Comparison of ENCODE assay signal across 13 cellular contexts in the genomic region with DNA sequence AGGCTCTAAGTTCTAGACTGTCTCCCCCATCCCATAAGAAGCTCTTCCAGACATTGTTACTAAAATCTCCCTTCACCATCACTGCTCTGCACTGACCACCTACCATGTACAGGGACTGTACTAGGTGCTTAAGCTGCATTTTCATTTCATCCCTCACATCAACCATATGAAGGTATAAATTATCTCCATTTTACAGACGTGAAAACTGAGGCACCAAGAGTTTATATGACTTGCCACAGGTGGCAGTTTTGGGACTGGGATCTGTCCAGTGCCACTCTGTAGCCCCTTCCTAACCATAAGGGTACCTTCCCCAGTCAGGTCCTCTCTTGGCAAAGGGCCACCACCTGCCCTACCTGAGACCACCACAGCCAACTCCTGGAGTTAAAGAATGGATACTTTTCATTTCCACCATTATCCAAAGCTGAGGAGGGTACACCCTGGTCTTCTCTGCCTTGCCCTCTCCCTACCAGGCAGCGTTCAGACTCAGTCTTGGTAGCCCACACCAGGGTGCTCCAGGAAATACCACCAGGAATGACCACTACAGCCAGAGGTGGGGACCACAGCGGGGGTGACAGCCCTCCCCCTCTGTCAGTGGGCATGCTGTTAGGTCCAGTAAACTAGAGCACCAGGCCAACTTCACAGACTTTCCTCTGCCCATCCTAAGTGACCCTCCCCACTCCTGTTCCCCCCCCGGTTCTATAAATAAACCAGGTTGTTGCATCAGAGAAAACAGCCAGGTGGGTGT. TPM values are rescaled to one million over a fixed set of nuclear protein-coding genes. Genes with fewer than 3 reads are reported as not detected.
DNase-seq lines count a peak whose midpoint lies in the region; ATAC-seq and TF ChIP-seq lines count a peak whose summit lies in the region.
"Had no signal": no experiment of that assay in that cellular context is flagged by ENCODE, and none has a peak within 500 bp of the region (broad histone marks: within the 10 kb centered on the region; RNA-seq: fewer than 3 reads in every experiment).

No MANE protein-coding gene starts in this region.

- no peak overlapping the region for H3K23ac ChIP-seq in mesenchymal stem cell (ENCODE audit: low read length in 2 of 2)

- no peak overlapping the region for H3K14ac ChIP-seq in mesenchymal stem cell (ENCODE audit: low read length in 2 of 2)

- no peak overlapping the region for H2BK12ac ChIP-seq in mesenchymal stem cell (ENCODE audit: low read length in 2 of 2)

- TF ChIP-seq POLR2A in vagina (IDR thresholded peaks at IDR 0.05): no peak

- H2AK5ac ChIP-seq in mesenchymal stem cell (ENCODE audit: low read length, severe bottlenecking): peak overlapping the region; percentile 11

- H3K27ac ChIP-seq in left ventricle myocardium inferior (replicated peaks) (peak overlapping the region; percentile 83), coronary artery (peak overlapping the region in 1 of 2 donors; percentile 30), mesenchymal stem cell (ENCODE audit: low read length, poor library complexity, severe bottlenecking) (peak overlapping the region; percentile 15), vagina (peak overlapping the region; percentile 97)
- H3K27ac ChIP-seq: testis had no signal

- H2BK120ac ChIP-seq in mesenchymal stem cell (ENCODE audit: low read depth, low read length): no peak overlapping the region

- WGBS in mesenchymal stem cell: 92% methylated on average over 3 of the region's 4 CpGs

- H3K4me3 ChIP-seq in left ventricle myocardium inferior (no peak overlapping the region), coronary artery (peak overlapping the region; percentile 85), mesenchymal stem cell (ENCODE audit: insufficient read depth in 1 of 2, low read depth in 1 of 2, low read length in 2 of 2) (peak overlapping the region in 1 of 2 experiments; percentile 93), vagina (no peak overlapping the region)
- H3K4me3 ChIP-seq: testis had no signal

- H3K4me1 ChIP-seq in left ventricle myocardium inferior (peaks cover 70% of the 10 kb centered on the region), mesenchymal stem cell (ENCODE audit: control insufficient read depth, insufficient read depth, low read depth, low read length) (peaks cover 38% of the 10 kb centered on the region), vagina (peaks cover 66% of the 10 kb centered on the region)

- H4K91ac ChIP-seq in mesenchymal stem cell (ENCODE audit: low read length): no peak overlapping the region

- H2AFZ ChIP-seq in mesenchymal stem cell (ENCODE audit: low read depth, low read length): no peak overlapping the region

- H3K79me1 ChIP-seq in mesenchymal stem cell (replicated peaks; ENCODE audit: low read length, poor library complexity, severe bottlenecking): peaks cover 8% of the 10 kb centered on the region

- peak overlapping the region in 1 of 2 experiments; percentile 41 for H3K18ac ChIP-seq in mesenchymal stem cell (ENCODE audit: low read depth in 1 of 2, low read length in 2 of 2)

- H3K27me3 ChIP-seq in left ventricle myocardium inferior (ENCODE audit: low read depth): no peaks in the 10 kb centered on the region
- no peaks in the 10 kb centered on the region for H3K27me3 ChIP-seq in mesenchymal stem cell (ENCODE audit: control insufficient read depth in 1 of 2, insufficient read depth in 1 of 2, low read length in 2 of 2)
- H3K27me3 ChIP-seq in vagina: no peaks in the 10 kb centered on the region
- H3K27me3 ChIP-seq: testis had no signal

- intact Hi-C loops in left ventricle myocardium inferior (cut with micrococcal nuclease) (no loop called here), Right ventricle myocardium superior (cut with DNase I) (no loop called here), vagina (cut with DNase I) (loop anchor here (5.0 kb wide), 1 partner anchor 38 kb away; a partner anchor contains a TSS)

- DNase-seq in left ventricle myocardium inferior (no peak), Right ventricle myocardium superior (no peak), coronary artery (ENCODE audit: low spot score) (peak; percentile 41), mesenchymal stem cell (no peak), vagina (ENCODE audit: extremely low spot score in 2 of 2) (no peak), pons (ENCODE audit: low spot score) (no peak), NCI-H2029 treated with DMSO at 0.1 percent for 48 hours (lab: John Stamatoyannopoulos, UW) (no peak)
- DNase-seq: activated B cell treated with CpG ODN at 0.5 μM for 24 hours; activated CD8-positive, alpha-beta memory T cell treated with anti-CD3 and anti-CD28 coated beads, Interleukin-2, amount 50 U/mL, for 4 hours; activated naive CD4-positive, alpha-beta T cell treated with anti-CD3 and anti-CD28 coated beads, Interleukin-2, amount 50 U/mL, for 16 hours; NCI-H526; testis had no signal

- H3K4ac ChIP-seq in mesenchymal stem cell (ENCODE audit: low read depth in 1 of 2, low read length in 2 of 2): no peak overlapping the region

- H3K9me3 ChIP-seq in left ventricle myocardium inferior (replicated peaks) (no peaks in the 10 kb centered on the region), mesenchymal stem cell (ENCODE audit: control insufficient read depth, low read length) (no peaks in the 10 kb centered on the region), vagina (no peaks in the 10 kb centered on the region)
- H3K9me3 ChIP-seq: testis had no signal

- TF ChIP-seq CTCF in left ventricle myocardium inferior (IDR thresholded peaks at IDR 0.05; ENCODE audit: borderline replicate concordance) (no peak), coronary artery (IDR thresholded peaks at IDR 0.05) (no peak), vagina (IDR thresholded peaks at IDR 0.05) (no peak)

- no peak overlapping the region for H2BK5ac ChIP-seq in mesenchymal stem cell (ENCODE audit: low read depth, low read length, poor library complexity, severe bottlenecking)

- H3K4me2 ChIP-seq in mesenchymal stem cell (ENCODE audit: low read length, poor library complexity, severe bottlenecking): peak overlapping the region; percentile 84

- H2BK15ac ChIP-seq in mesenchymal stem cell (ENCODE audit: low read depth, poor library complexity, severe bottlenecking): no peak overlapping the region

- H3K9ac ChIP-seq in mesenchymal stem cell (ENCODE audit: low read length): peak overlapping the region; percentile 94

- no peak overlapping the region for H4K8ac ChIP-seq in mesenchymal stem cell (ENCODE audit: low read length)

- H3K36me3 ChIP-seq in left ventricle myocardium inferior (no peaks in the 10 kb centered on the region), mesenchymal stem cell (ENCODE audit: control insufficient read depth in 1 of 2, insufficient read depth in 2 of 2, low read depth in 1 of 2, low read length in 2 of 2) (peaks cover 0 to 19% of the 10 kb centered on the region in 2 experiments), vagina (no peaks in the 10 kb centered on the region)

- no peak for ATAC-seq in Right ventricle myocardium superior (ENCODE audit: poor library complexity)
- ATAC-seq in HG03432 (IDR thresholded peaks at IDR 0.05; ENCODE audit: unreplicated experiment): no peak

RNA-seq across cellular contexts. Expression of a gene that starts 2.8 kb away (rescaled TPM):
- total RNA-seq in left ventricle myocardium inferior (21.8 TPM), Right ventricle myocardium superior (17.9 TPM), vagina (33.1 TPM)
- 19.7 TPM for polyA plus RNA-seq in mesenchymal stem cell (2013, experiment 1 of 2)
- polyA plus RNA-seq in mesenchymal stem cell (2013, experiment 2 of 2): 18.7 TPM

RNA-seq across cellular contexts. Expression of a gene that starts 38.5 kb away (rescaled TPM):
- total RNA-seq in left ventricle myocardium inferior (9.9 TPM), Right ventricle myocardium superior (9.7 TPM), vagina (9.8 TPM)
- polyA plus RNA-seq in mesenchymal stem cell (2013, experiment 1 of 2): 9.9 TPM
- 9.8 TPM for polyA plus RNA-seq in mesenchymal stem cell (2013, experiment 2 of 2)
